ENCODE assay signal across 31 cellular contexts in the genomic region with DNA sequence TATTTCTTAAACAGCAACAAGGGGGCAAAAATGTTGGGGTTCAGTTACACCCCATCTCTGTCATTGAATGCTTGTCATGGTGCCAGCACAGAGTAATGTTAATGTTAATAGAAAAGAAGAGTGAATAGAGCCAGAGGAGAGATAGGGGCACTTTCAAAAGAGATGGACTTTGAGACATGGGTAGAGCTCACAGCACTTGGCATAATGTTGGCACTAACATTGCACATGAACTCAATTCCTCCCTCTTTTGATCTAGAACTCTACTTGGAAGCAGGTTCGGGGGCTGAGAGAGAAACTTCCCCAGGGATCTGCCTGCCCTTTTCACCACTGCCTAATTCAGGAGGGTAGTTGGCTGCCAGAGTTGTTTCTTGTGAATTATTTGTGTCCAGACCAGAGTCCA.
"Had no signal": no experiment of that assay in that cellular context is flagged by ENCODE, and none has a peak within 500 bp of the region (broad histone marks: within the 10 kb centered on the region; RNA-seq: fewer than 3 reads in every experiment).

No MANE protein-coding gene starts in this region.

- H3K27me3 ChIP-seq: body of pancreas, brain microvascular endothelial cell, breast epithelium had no signal

- H3K36me3 ChIP-seq: brain microvascular endothelial cell, breast epithelium, WERI-Rb-1 had no signal

- H3K27ac ChIP-seq: body of pancreas, brain microvascular endothelial cell, breast epithelium, WERI-Rb-1 had no signal

- DNase-seq: activated CD4-positive, alpha-beta memory T cell treated with anti-CD3 and anti-CD28 coated beads, Interleukin-2, amount 10 ng/mL, durations not matched to agents 7 days and 5 days; activated CD4-positive, alpha-beta T cell treated with anti-CD3 and anti-CD28 coated beads for 1 hour; activated CD4-positive, alpha-beta T cell treated with anti-CD3 and anti-CD28 coated beads for 36 hours; activated CD4-positive, alpha-beta T cell treated with anti-CD3 and anti-CD28 coated beads for 48 hours; activated CD4-positive, alpha-beta T cell treated with anti-CD3 and anti-CD28 coated beads, Interleukin-2, amount 10 ng/mL, durations not matched to agents 7 days and 5 days; activated CD4-positive, alpha-beta T cell treated with anti-CD3 and anti-CD28 coated beads, Interleukin-2, amount 50 U/mL, for 48 hours; activated CD4-positive, CD25-positive, alpha-beta regulatory T cell; activated CD8-positive, alpha-beta memory T cell treated with anti-CD3 and anti-CD28 coated beads for 24 hours; activated CD8-positive, alpha-beta memory T cell treated with anti-CD3 and anti-CD28 coated beads, Interleukin-2, amount 10 ng/mL, durations not matched to agents 7 days and 5 days; activated CD8-positive, alpha-beta memory T cell treated with anti-CD3 and anti-CD28 coated beads, Interleukin-2, amount 50 U/mL, for 48 hours; activated CD8-positive, alpha-beta T cell treated with anti-CD3 and anti-CD28 coated beads, Interleukin-2, amount 10 ng/mL, durations not matched to agents 7 days and 5 days; activated effector memory CD4-positive, alpha-beta T cell treated with Interleukin-2 at 50 U/mL for 16 hours; activated gamma-delta T cell; activated naive CD4-positive, alpha-beta T cell treated with anti-CD3 and anti-CD28 coated beads, Interleukin-2, amount 10 ng/mL, durations not matched to agents 7 days and 5 days; activated naive CD4-positive, alpha-beta T cell treated with Interleukin-2 at 50 U/mL for 16 hours; activated naive CD8-positive, alpha-beta T cell treated with anti-CD3 and anti-CD28 coated beads, Interleukin-2, amount 10 ng/mL, durations not matched to agents 7 days and 5 days; activated naive CD8-positive, alpha-beta T cell treated with anti-CD3 and anti-CD28 coated beads, Interleukin-2, amount 50 U/mL, for 24 hours; activated T-cell treated with anti-CD3 and anti-CD28 coated beads, Interleukin-2, amount 50 U/mL, for 24 hours; activated T-cell treated with anti-CD3 and anti-CD28 coated beads, Interleukin-2, amount 50 U/mL, for 48 hours; amygdala; anterior cingulate cortex; body of pancreas; brain microvascular endothelial cell; central memory CD4-positive, alpha-beta T cell; T-helper 1 cell; T-helper 2 cell; T-helper 9 cell; WERI-Rb-1 had no signal

- H3K4me3 ChIP-seq: body of pancreas, breast epithelium had no signal

- H3K4me1 ChIP-seq: body of pancreas, breast epithelium had no signal

- ATAC-seq: activated CD4-positive, alpha-beta T cell treated with anti-CD3 and anti-CD28 coated beads for 36 hours; activated CD4-positive, CD25-positive, alpha-beta regulatory T cell treated with anti-CD3 and anti-CD28 coated beads, Interleukin-2, amount 50 U/mL, for 24 hours; activated CD8-positive, alpha-beta memory T cell treated with anti-CD3 and anti-CD28 coated beads, Interleukin-2, amount 10 ng/mL, durations not matched to agents 7 days and 5 days; activated CD8-positive, alpha-beta T cell treated with anti-CD3 and anti-CD28 coated beads, Interleukin-2, amount 10 ng/mL, durations not matched to agents 7 days and 5 days; activated naive CD8-positive, alpha-beta T cell treated with anti-CD3 and anti-CD28 coated beads, Interleukin-2, amount 50 U/mL, for 24 hours; body of pancreas; WTC11 had no signal

- H3K9me3 ChIP-seq: body of pancreas, breast epithelium had no signal
